8 cellular contexts compared by ENCODE assay signal in genomic region chr1:172322219-172323061, GRCh38.
A peak's percentile ranks its signal among the peaks of the same experiment; 100 is the strongest.
DNase-seq lines count a peak whose midpoint lies in the region; ATAC-seq and TF ChIP-seq lines count a peak whose summit lies in the region.

No MANE protein-coding gene starts in this region.

- peak in 1 of 2 donors; percentile 70 for TF ChIP-seq POLR2A in adrenal gland (IDR thresholded peaks at IDR 0.05)

- H3K9me3 ChIP-seq in adrenal gland (replicated peaks in 1 of 3) (no peaks in the 10 kb centered on the region), thoracic aorta (no peaks in the 10 kb centered on the region)

- H3K27me3 ChIP-seq in adrenal gland (no peaks in the 10 kb centered on the region), thoracic aorta (replicated peaks; ENCODE audit: insufficient read depth) (no peaks in the 10 kb centered on the region)

- H3K27ac ChIP-seq in adrenal gland (peak overlapping the region; percentile 60 to 87 (median 84)), thoracic aorta (peak overlapping the region; percentile 77 to 99)

- peak in 3 of 6 experiments; percentile 9 to 28 (median 26) for TF ChIP-seq CTCF in adrenal gland (IDR thresholded peaks at IDR 0.05)
- no peak for TF ChIP-seq CTCF in thoracic aorta (IDR thresholded peaks at IDR 0.05)

- H3K36me3 ChIP-seq in adrenal gland (replicated peaks in 1 of 2), result no peaks in the 10 kb centered on the region
- no peaks in the 10 kb centered on the region for H3K36me3 ChIP-seq in thoracic aorta

- peak; percentile 78 for DNase-seq in HS-27A (ENCODE audit: low read depth)
- DNase-seq in adrenal gland, result peak; percentile 59 to 87 (median 76)
- DNase-seq in hepatic stellate cell (ENCODE audit: low spot score), result peak; percentile 55
- peak; percentile 34 for DNase-seq in thoracic aorta (ENCODE audit: low spot score)
- no peak for DNase-seq in T-helper 9 cell
- DNase-seq in stimulated activated naive CD4-positive, alpha-beta T cell treated with Interleukin-2 at 50 U/mL for 16 hours (lab: John Stamatoyannopoulos, UW), result no peak
- no peak for DNase-seq in NCI-H510A (lab: John Stamatoyannopoulos, UW)

- 22 to 31% (median 27%) methylated on average over 12 to 13 of the region's 13 CpGs for WGBS in adrenal gland, 4 donors

- intact Hi-C loops in adrenal gland (cut with DNase I), result no loop called here

- H3K4me1 ChIP-seq in adrenal gland (replicated peaks in 1 of 2) (peaks cover 14 to 29% of the 10 kb centered on the region in 2 donors), thoracic aorta (ENCODE audit: control insufficient read depth in 1 of 2, low read depth in 2 of 2) (peaks cover 16 to 33% of the 10 kb centered on the region in 2 donors)

- ATAC-seq in thoracic aorta (ENCODE audit: insufficient number of reproducible peaks, low FRiP score, low read depth), result peak; percentile 96
- ATAC-seq in GM21526 (IDR thresholded peaks at IDR 0.05; ENCODE audit: low FRiP score, unreplicated experiment), result no peak

- peak overlapping the region in 2 of 4 donors; percentile 3 to 32 for H3K4me3 ChIP-seq in adrenal gland
- H3K4me3 ChIP-seq in thoracic aorta, result peak overlapping the region; percentile 65

Comparison
In these comparisons a context has a peak if more than half of its experiments do, and no peak if none do; other contexts are left out.
1. DNase-seq: peak in HS-27A (single experiment), adrenal gland (7 of 7), hepatic stellate cell (single experiment) and thoracic aorta (single experiment); none in T-helper 9 cell (single experiment), stimulated activated naive CD4-positive, alpha-beta T cell treated with Interleukin-2 at 50 U/mL for 16 hours (single experiment) and NCI-H510A (single experiment).